Comparison of ENCODE assay signal across 8 cellular contexts in genomic region chr7:101728888-101729883, GRCh38.
DNase-seq lines count a peak whose midpoint lies in the region; ATAC-seq and TF ChIP-seq lines count a peak whose summit lies in the region.
"Had no signal": no experiment of that assay in that cellular context is flagged by ENCODE, and none has a peak within 500 bp of the region (broad histone marks: within the 10 kb centered on the region; RNA-seq: fewer than 3 reads in every experiment).

No MANE protein-coding gene starts in this region.

- no peaks in the 10 kb centered on the region for H3K9me2 ChIP-seq in SK-N-SH

- H3K79me2 ChIP-seq in SK-N-SH (ENCODE audit: insufficient read depth) = no peaks in the 10 kb centered on the region

- H3K27me3 ChIP-seq in SK-N-SH (ENCODE audit: insufficient read depth) = no peaks in the 10 kb centered on the region
- H3K27me3 ChIP-seq in foreskin keratinocyte = peaks cover 10% of the 10 kb centered on the region
- no peaks in the 10 kb centered on the region for H3K27me3 ChIP-seq in transverse colon
- H3K27me3 ChIP-seq in gastroesophageal sphincter = no peaks in the 10 kb centered on the region

- CTCF ChIA-PET in SK-N-SH (lab: Yijun Ruan, JAX) = interaction anchor here (0.7 to 4.6 kb wide), 13 partner anchors 11 to 662 kb away, joined by 3 to 31 read pairs (median 3); no protein-coding TSS in a partner anchor

- no peak overlapping the region; the same call in 1 of the 2 replicates for H3K4me2 ChIP-seq in SK-N-SH

- no peak for TF ChIP-seq RAD21 in SK-N-SH (IDR thresholded peaks at IDR 0.05; ENCODE audit: low read length)

- ATAC-seq in foreskin keratinocyte (peak; percentile 83), gastroesophageal sphincter (no peak)

- H3K9ac ChIP-seq in SK-N-SH = peak overlapping the region; percentile 37; the same call in 1 of the 2 replicates

- TF ChIP-seq POLR2A in transverse colon (IDR thresholded peaks at IDR 0.05) (peak; percentile 33), gastroesophageal sphincter (IDR thresholded peaks at IDR 0.05) (no peak)

- H3K27ac ChIP-seq in SK-N-SH (ENCODE audit: low read depth in 2 of 2, low read length in 1 of 2) = peak overlapping the region in 1 of 2 experiments; percentile 80; a peak in 2 of 4 replicates
- no peak overlapping the region for H3K27ac ChIP-seq in foreskin keratinocyte
- H3K27ac ChIP-seq in transverse colon = peak overlapping the region; percentile 68 to 77 (median 74)
- no peak overlapping the region for H3K27ac ChIP-seq in gastroesophageal sphincter
- H3K27ac ChIP-seq: SK-N-MC had no signal

- TF ChIP-seq EP300 in SK-N-SH (IDR thresholded peaks at IDR 0.05; ENCODE audit: borderline replicate concordance in 1 of 2, low read depth in 1 of 2, low read length in 1 of 2) = no peak
- TF ChIP-seq EP300 in transverse colon (IDR thresholded peaks at IDR 0.05; ENCODE audit: low read depth) = no peak
- TF ChIP-seq EP300 in gastroesophageal sphincter (IDR thresholded peaks at IDR 0.05) = no peak

- DNase-seq in HuH-7.5 (ENCODE audit: low spot score) (peak; percentile 39), SK-N-SH (no peak), foreskin keratinocyte (peak; percentile 68 to 81), transverse colon (peak; percentile 89)
- no peak for DNase-seq in activated CD4-positive, alpha-beta T cell treated with anti-CD3 and anti-CD28 coated beads for 4 hours
- no peak for DNase-seq in effector CD8-positive, alpha-beta T cell (lab: John Stamatoyannopoulos, UW)

- intact Hi-C loops in transverse colon (cut with DNase I; ENCODE audit: low total_unique reads) = no loop called here

- in situ Hi-C loops in transverse colon (cut with MboI; ENCODE audit: low pct_ligation_motif_present in 1 of 4, low pct_unique_long_range_greater_than_20kb in 1 of 4, low sequenced_read_pairs in 3 of 4) = no loop called here

- H3K4me3 ChIP-seq in SK-N-SH (ENCODE audit: low read depth in 2 of 2, low read length in 1 of 2) = no peak overlapping the region
- no peak overlapping the region for H3K4me3 ChIP-seq in transverse colon
- no peak overlapping the region for H3K4me3 ChIP-seq in gastroesophageal sphincter
- H3K4me3 ChIP-seq: SK-N-MC had no signal

- POLR2A ChIA-PET in SK-N-SH (lab: Yijun Ruan, JAX) = no interaction called here

- H4K20me1 ChIP-seq in SK-N-SH (ENCODE audit: insufficient read depth) = no peaks in the 10 kb centered on the region

- H3F3A ChIP-seq in SK-N-SH (replicated peaks; ENCODE audit: insufficient read depth) = no peaks in the 10 kb centered on the region

- TF ChIP-seq CTCF in SK-N-SH (IDR thresholded peaks at IDR 0.05) (no peak), foreskin keratinocyte (conservative IDR thresholded peaks at IDR 0.05) (no peak), transverse colon (IDR thresholded peaks at IDR 0.05) (no peak), gastroesophageal sphincter (IDR thresholded peaks at IDR 0.05) (no peak)

- peak overlapping the region; percentile 17; the same call in 1 of the 2 replicates for H2AFZ ChIP-seq in SK-N-SH (ENCODE audit: low read depth)

- H3K9me3 ChIP-seq in SK-N-SH (no peaks in the 10 kb centered on the region), transverse colon (no peaks in the 10 kb centered on the region), gastroesophageal sphincter (no peaks in the 10 kb centered on the region)

- H3K36me3 ChIP-seq in SK-N-SH (replicated peaks in 1 of 2; ENCODE audit: control insufficient read depth in 1 of 2, insufficient read depth in 2 of 2, low read length in 1 of 2) (no peaks in the 10 kb centered on the region), transverse colon (no peaks in the 10 kb centered on the region), gastroesophageal sphincter (no peaks in the 10 kb centered on the region)

- H3K4me1 ChIP-seq in SK-N-SH (ENCODE audit: control insufficient read depth in 1 of 2, insufficient read depth in 2 of 2, low read depth in 1 of 2, low read length in 1 of 2) (peaks cover 0 to 12% of the 10 kb centered on the region in 2 experiments; a peak in 1 of 4 replicates), foreskin keratinocyte (no peaks in the 10 kb centered on the region), transverse colon (peaks cover 0 to 30% (median 15%) of the 10 kb centered on the region in 4 donors), gastroesophageal sphincter (peaks cover 0 to 17% (median 6%) of the 10 kb centered on the region in 3 donors)

- 68% methylated on average over 21 of the region's 21 CpGs for WGBS in SK-N-SH (ENCODE audit: low lambda C conversion rate)
- 62 to 66% methylated on average over 7 to 21 of the region's 21 CpGs for WGBS in transverse colon (ENCODE audit: low coverage in 1 of 2), 2 donors
- 83 to 86% methylated on average over 15 of the region's 21 CpGs for WGBS in gastroesophageal sphincter (ENCODE audit: low coverage in 1 of 2), 2 donors

TF ChIP-seq in SK-N-SH, 30 proteins besides CTCF, POLR2A, EP300 and RAD21:
- TF ChIP-seq REST (IDR thresholded peaks at IDR 0.05; ENCODE audit: low read depth, low read length) (peak; percentile 21; the same call in 1 of the 2 replicates), YY1 (IDR thresholded peaks at IDR 0.05; ENCODE audit: low read depth) (no peak), NFIC (IDR thresholded peaks at IDR 0.05; ENCODE audit: borderline replicate concordance) (no peak; the same call in 1 of the 2 replicates), RFX5 (IDR thresholded peaks at IDR 0.05; ENCODE audit: low read length) (no peak), NRF1 (IDR thresholded peaks at IDR 0.05; ENCODE audit: low read depth, low read length) (no peak), RCOR1 (IDR thresholded peaks at IDR 0.05; ENCODE audit: low read length) (no peak), FOSL2 (IDR thresholded peaks at IDR 0.05; ENCODE audit: borderline replicate concordance, low read depth) (peak; percentile 70), CHD2 (IDR thresholded peaks at IDR 0.05; ENCODE audit: low read length, partially characterized antibody) (no peak), RXRA (IDR thresholded peaks at IDR 0.05; ENCODE audit: borderline replicate concordance, low read depth) (no peak), TEAD4 (IDR thresholded peaks at IDR 0.05; ENCODE audit: borderline replicate concordance, insufficient read depth) (no peak), SIN3A (IDR thresholded peaks at IDR 0.05; ENCODE audit: borderline replicate concordance, low read depth, low read length) (no peak), FOXJ3 (CRISPR knock-in tag; IDR thresholded peaks at IDR 0.05) (no peak), MAX (IDR thresholded peaks at IDR 0.05; ENCODE audit: low read depth) (peak; percentile 75), PBX3 (IDR thresholded peaks at IDR 0.05) (peak; percentile 28; the same call in 1 of the 2 replicates)

Comparison
In these comparisons a context has a peak if more than half of its experiments do, and no peak if none do; other contexts are left out.
1. DNase-seq: peak in HuH-7.5 (single experiment), foreskin keratinocyte (2 of 2) and transverse colon (single experiment); none in SK-N-SH (single experiment), activated CD4-positive, alpha-beta T cell treated with anti-CD3 and anti-CD28 coated beads for 4 hours (0 of 2) and effector CD8-positive, alpha-beta T cell (single experiment).
2. H3K27ac ChIP-seq: peak in transverse colon (4 of 4); none in foreskin keratinocyte (single experiment) and gastroesophageal sphincter (0 of 4).